8 cellular contexts compared by ENCODE assay signal in genomic region chr19:57888107-57888493, GRCh38. TPM values are rescaled to one million over a fixed set of nuclear protein-coding genes. Genes with fewer than 3 reads are reported as not detected.
DNase-seq lines count a peak whose midpoint lies in the region; ATAC-seq, FAIRE-seq and TF ChIP-seq lines count a peak whose summit lies in the region.

No MANE protein-coding gene starts in this region.

- H4K20me1 ChIP-seq in astrocyte (ENCODE audit: insufficient read depth, low read length): no peaks in the 10 kb centered on the region

- peaks cover 65% of the 10 kb centered on the region for H3K36me3 Mint-ChIP-seq in activated naive CD4-positive, alpha-beta T cell treated with anti-CD3 and anti-CD28 coated beads for 36 hours (ENCODE audit: low read depth)
- peaks cover 14% of the 10 kb centered on the region for H3K36me3 Mint-ChIP-seq in astrocyte (ENCODE audit: low read depth, unreplicated experiment)

- WGBS in tibial nerve, 2 donors: 6 to 11% methylated on average over 7 of the region's 7 CpGs

- TF ChIP-seq CTCF in astrocyte (IDR thresholded peaks at IDR 0.05; ENCODE audit: insufficient read depth, low read depth, low read length): no peak
- TF ChIP-seq CTCF in left lung (IDR thresholded peaks at IDR 0.05): no peak
- TF ChIP-seq CTCF in tibial nerve (IDR thresholded peaks at IDR 0.05): no peak

- peaks cover 40% of the 10 kb centered on the region for H3K9me3 Mint-ChIP-seq in activated naive CD4-positive, alpha-beta T cell treated with anti-CD3 and anti-CD28 coated beads for 36 hours
- H3K9me3 Mint-ChIP-seq in astrocyte (ENCODE audit: unreplicated experiment): peaks cover 4% of the 10 kb centered on the region

- no peak for DNase-seq in activated naive CD4-positive, alpha-beta T cell treated with anti-CD3 and anti-CD28 coated beads for 36 hours
- no peak for DNase-seq in activated naive CD4-positive, alpha-beta T cell treated with anti-CD3 and anti-CD28 coated beads, Interleukin-2, amount 50 U/mL, for 16 hours
- DNase-seq in astrocyte (ENCODE audit: low read depth) (no peak), left lung (no peak), tibial nerve (ENCODE audit: low spot score in 2 of 2) (no peak), posterior cingulate gyrus (no peak)

- peak overlapping the region; percentile 56 for H3K27ac ChIP-seq in astrocyte (ENCODE audit: low read depth, low read length)
- peak overlapping the region in 1 of 2 donors; percentile 73 for H3K27ac ChIP-seq in left lung
- peak overlapping the region in 1 of 4 donors; percentile 64 for H3K27ac ChIP-seq in tibial nerve

- H3K4me1 ChIP-seq in astrocyte (ENCODE audit: insufficient read depth, low read length) (peaks cover 5% of the 10 kb centered on the region), left lung (peaks cover 0 to 12% of the 10 kb centered on the region in 2 donors), tibial nerve (no peaks in the 10 kb centered on the region)

- no peaks in the 10 kb centered on the region for H3K27me3 Mint-ChIP-seq in activated naive CD4-positive, alpha-beta T cell treated with anti-CD3 and anti-CD28 coated beads for 36 hours (ENCODE audit: low read depth)
- no peaks in the 10 kb centered on the region for H3K27me3 Mint-ChIP-seq in astrocyte (ENCODE audit: low read depth, unreplicated experiment)

- TF ChIP-seq EP300 in tibial nerve (IDR thresholded peaks at IDR 0.05): no peak

- ATAC-seq in left lung: peak; percentile 10
- ATAC-seq in GM21717 (IDR thresholded peaks at IDR 0.05; ENCODE audit: unreplicated experiment): no peak
- no peak for ATAC-seq in activated CD4-positive, CD25-positive, alpha-beta regulatory T cell treated with anti-CD3 and anti-CD28 coated beads, Interleukin-2, amount 50 U/mL, for 24 hours

- H3K9ac ChIP-seq in astrocyte (ENCODE audit: low read length): peak overlapping the region; percentile 82

- H3K9me3 ChIP-seq in astrocyte (ENCODE audit: insufficient read depth, low read depth, low read length) (no peaks in the 10 kb centered on the region), left lung (peaks cover 0 to 29% of the 10 kb centered on the region in 2 donors), tibial nerve (peaks cover 0 to 98% (median 11%) of the 10 kb centered on the region in 4 donors)

- H3K4me2 ChIP-seq in astrocyte (ENCODE audit: low read length): peak overlapping the region; percentile 91

- peaks cover 21% of the 10 kb centered on the region for H3K4me1 Mint-ChIP-seq in activated naive CD4-positive, alpha-beta T cell treated with anti-CD3 and anti-CD28 coated beads for 36 hours (ENCODE audit: low read depth)
- H3K4me1 Mint-ChIP-seq in astrocyte (ENCODE audit: low read depth, unreplicated experiment): peaks cover 41% of the 10 kb centered on the region

- H3K4me3 Mint-ChIP-seq in activated naive CD4-positive, alpha-beta T cell treated with anti-CD3 and anti-CD28 coated beads for 36 hours: peak overlapping the region; percentile 86
- H3K4me3 Mint-ChIP-seq in astrocyte (ENCODE audit: unreplicated experiment): peak overlapping the region; percentile 97

- H3K4me3 ChIP-seq in astrocyte (ENCODE audit: insufficient read depth, low read depth, low read length) (peak overlapping the region; percentile 83), left lung (peak overlapping the region; percentile 63 to 69), tibial nerve (peak overlapping the region; percentile 32 to 72 (median 49))

- H3K36me3 ChIP-seq in astrocyte (ENCODE audit: insufficient read depth, low read length): no peaks in the 10 kb centered on the region
- H3K36me3 ChIP-seq in left lung: peaks cover 0 to 37% of the 10 kb centered on the region in 2 donors
- peaks cover 0 to 86% (median 0%) of the 10 kb centered on the region in 3 donors for H3K36me3 ChIP-seq in tibial nerve

- H3K27ac Mint-ChIP-seq in activated naive CD4-positive, alpha-beta T cell treated with anti-CD3 and anti-CD28 coated beads for 36 hours: peak overlapping the region; percentile 72
- peak overlapping the region; percentile 97 for H3K27ac Mint-ChIP-seq in astrocyte (ENCODE audit: unreplicated experiment)

- H2AFZ ChIP-seq in astrocyte (ENCODE audit: low read depth, low read length): peak overlapping the region; percentile 94

- intact Hi-C loops in activated naive CD4-positive, alpha-beta T cell treated with anti-CD3 and anti-CD28 coated beads for 36 hours (cut with micrococcal nuclease): no loop called here
- intact Hi-C loops in left lung (cut with DNase I) (no loop called here), posterior cingulate gyrus (cut with DNase I) (no loop called here)

- H3K27me3 ChIP-seq in astrocyte (ENCODE audit: insufficient read depth, low read length) (no peaks in the 10 kb centered on the region), left lung (no peaks in the 10 kb centered on the region), tibial nerve (no peaks in the 10 kb centered on the region)

- CTCF ChIA-PET in activated naive CD4-positive, alpha-beta T cell treated with anti-CD3 and anti-CD28 coated beads for 36 hours (lab: Charles Lee): interaction anchor here (0.6 to 1.4 kb wide), 2 partner anchors 27 to 208 kb away, joined by 3 to 4 read pairs; partner anchors contain the start of gene ZNF417

- no peak for FAIRE-seq in astrocyte (lab: Jason Lieb, UNC)

- peaks cover 44% of the 10 kb centered on the region for H3K79me2 ChIP-seq in astrocyte (ENCODE audit: insufficient read depth, low read length)

- TF ChIP-seq POLR2A in tibial nerve (IDR thresholded peaks at IDR 0.05): no peak

RNA-seq across cellular contexts. Expression of gene ZNF814, which starts 0.7 kb away (rescaled TPM):
- 10 to 100 TPM; 12.7 to 13.3 TPM for total RNA-seq in activated naive CD4-positive, alpha-beta T cell treated with anti-CD3 and anti-CD28 coated beads for 36 hours
- total RNA-seq in astrocyte (31.6 and 34.7 TPM in 2 replicates), left lung (10 to 100 TPM; 10.7 to 21.0 TPM), tibial nerve (10 to 100 TPM in 2 of 4 donors, 1 to 10 TPM in 2; 4.6 to 32.3 (median 8.2) TPM)

RNA-seq across cellular contexts. Expression of gene ZNF417, which starts 28.3 kb away (rescaled TPM):
- 1 to 10 TPM; 7.8 to 8.3 TPM for total RNA-seq in activated naive CD4-positive, alpha-beta T cell treated with anti-CD3 and anti-CD28 coated beads for 36 hours
- 16.2 and 17.2 TPM in 2 replicates for total RNA-seq in astrocyte
- 10 to 100 TPM; 15.8 to 20.7 TPM for total RNA-seq in left lung
- total RNA-seq in tibial nerve: 10 to 100 TPM; 10.3 to 18.0 (median 14.4) TPM

RNA-seq across cellular contexts. Expression of gene ZNF587, which starts 38.4 kb away (rescaled TPM):
- total RNA-seq in activated naive CD4-positive, alpha-beta T cell treated with anti-CD3 and anti-CD28 coated beads for 36 hours: 10 to 100 TPM; 17.5 to 20.2 TPM
- total RNA-seq in astrocyte: 36.7 and 37.4 TPM in 2 replicates
- total RNA-seq in left lung: 10 to 100 TPM; 31.4 to 34.0 TPM
- total RNA-seq in tibial nerve: 10 to 100 TPM; 21.0 to 34.8 (median 28.3) TPM

RNA-seq across cellular contexts. Expression of gene ZNF418, which starts 47.1 kb away (rescaled TPM):
- 1 to 10 TPM; 2.9 to 3.6 TPM for total RNA-seq in activated naive CD4-positive, alpha-beta T cell treated with anti-CD3 and anti-CD28 coated beads for 36 hours
- total RNA-seq in astrocyte (5.5 and 10.4 TPM in 2 replicates), left lung (1 to 10 TPM; 8.0 to 9.4 TPM), tibial nerve (1 to 10 TPM; 2.1 to 6.1 (median 3.3) TPM)

RNA-seq across cellular contexts. Expression of gene ZNF587B, which starts 58.0 kb away (rescaled TPM):
- 1 to 10 TPM; 8.7 to 9.2 TPM for total RNA-seq in activated naive CD4-positive, alpha-beta T cell treated with anti-CD3 and anti-CD28 coated beads for 36 hours
- total RNA-seq in astrocyte (15.2 and 17.9 TPM in 2 replicates), left lung (10 to 100 TPM; 12.9 to 20.1 TPM), tibial nerve (10 to 100 TPM in 2 of 4 donors, 1 to 10 TPM in 2; 8.5 to 14.9 (median 10.1) TPM)
